In the genomic region with DNA sequence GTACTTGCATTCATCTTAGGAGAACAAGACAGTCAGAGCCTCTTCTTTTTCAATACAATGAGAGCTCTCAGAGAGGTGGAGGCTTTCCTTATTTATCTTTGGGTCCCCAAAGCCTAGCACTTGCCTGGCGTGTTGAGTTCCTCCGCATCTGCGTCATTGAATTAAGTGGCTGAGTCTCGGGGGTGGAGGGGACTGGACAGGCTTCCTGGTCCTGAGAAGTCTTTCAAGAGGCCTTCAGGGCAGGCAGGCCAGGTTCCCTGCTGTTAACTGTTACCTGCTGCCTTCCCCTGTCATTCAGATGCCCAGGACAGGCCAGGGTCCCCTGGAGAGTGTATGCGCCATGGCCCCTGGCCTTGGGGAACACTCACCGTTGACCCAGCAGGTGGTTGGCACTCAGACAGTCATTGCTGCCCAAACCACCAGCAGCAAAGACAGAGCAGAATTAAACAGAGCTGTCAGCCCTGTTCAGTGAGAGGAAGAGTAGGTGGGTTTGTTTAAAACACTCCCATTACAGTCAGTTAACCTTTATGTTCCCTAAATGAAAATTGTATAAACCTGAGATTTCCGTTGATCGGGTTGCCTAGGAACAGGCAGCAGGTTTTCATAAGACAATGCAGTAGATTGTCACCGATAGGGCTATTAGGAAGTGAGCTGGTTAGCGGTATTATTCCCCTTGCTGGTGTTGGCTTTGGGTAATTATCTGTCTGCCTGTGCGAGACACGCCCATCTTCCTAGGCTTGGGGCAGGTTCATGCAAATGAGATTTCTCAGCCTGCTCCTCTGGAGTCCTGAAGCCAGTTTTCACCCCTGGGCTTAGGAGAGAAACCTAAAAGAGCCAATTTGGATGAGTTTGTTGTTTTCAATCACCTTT, we compare ENCODE assay signal across 10 cellular contexts.
DNase-seq lines count a peak whose midpoint lies in the region; ATAC-seq and TF ChIP-seq lines count a peak whose summit lies in the region.
"Had no signal": no experiment of that assay in that cellular context is flagged by ENCODE, and none has a peak within 500 bp of the region (broad histone marks: within the 10 kb centered on the region; RNA-seq: fewer than 3 reads in every experiment).

No MANE protein-coding gene starts in this region.

- H3K4me3 Mint-ChIP-seq in T-helper 17 cell = no peak overlapping the region

- ATAC-seq in T-helper 17 cell = peak; percentile 96
- ATAC-seq in GM19467 (IDR thresholded peaks at IDR 0.05; ENCODE audit: unreplicated experiment) = no peak
- ATAC-seq in GM21360 (IDR thresholded peaks at IDR 0.05; ENCODE audit: unreplicated experiment) = no peak
- ATAC-seq: left ventricle myocardium superior had no signal

- H3F3A ChIP-seq in DOHH2 (ENCODE audit: control insufficient read depth, insufficient read depth) = no peaks in the 10 kb centered on the region

- H3K4me1 ChIP-seq in DOHH2 (ENCODE audit: control insufficient read depth, low read length) = peaks cover 48% of the 10 kb centered on the region

- peaks cover 15% of the 10 kb centered on the region for H3K4me1 Mint-ChIP-seq in T-helper 17 cell

- H4K20me1 ChIP-seq in DOHH2 (ENCODE audit: control insufficient read depth, insufficient read depth, low read depth, low read length) = no peaks in the 10 kb centered on the region

- H3K27ac ChIP-seq in DOHH2 (ENCODE audit: low read depth, low read length) = peak overlapping the region; percentile 32
- H3K27ac ChIP-seq: VCaP had no signal

- peak overlapping the region; percentile 50 for H3K4me2 ChIP-seq in DOHH2 (ENCODE audit: low read length)

- TF ChIP-seq CTCF in DOHH2 (IDR thresholded peaks at IDR 0.05; ENCODE audit: low read depth, low read length, poor library complexity, severe bottlenecking) = no peak

- H3K79me2 ChIP-seq in DOHH2 (ENCODE audit: control insufficient read depth, low read length) = no peaks in the 10 kb centered on the region

- peak overlapping the region; percentile 74 for H3K27ac Mint-ChIP-seq in T-helper 17 cell

- no peaks in the 10 kb centered on the region for H3K27me3 ChIP-seq in DOHH2 (ENCODE audit: control insufficient read depth, low read length)

- no peaks in the 10 kb centered on the region for H3K36me3 Mint-ChIP-seq in T-helper 17 cell (ENCODE audit: low read depth)

- H3K9me3 ChIP-seq in DOHH2 (ENCODE audit: control insufficient read depth, insufficient read depth, low read length) (peaks cover 4% of the 10 kb centered on the region; the same call in 1 of the 2 replicates), T-helper 17 cell (ENCODE audit: control insufficient read depth, low read length, poor library complexity, severe bottlenecking) (no peaks in the 10 kb centered on the region)

- peaks cover 22% of the 10 kb centered on the region for H3K36me3 ChIP-seq in DOHH2 (ENCODE audit: control insufficient read depth, low read length)

- H3K9me2 ChIP-seq in DOHH2 (replicated peaks; ENCODE audit: control insufficient read depth, low read length) = no peaks in the 10 kb centered on the region

- no peaks in the 10 kb centered on the region for H3K27me3 Mint-ChIP-seq in T-helper 17 cell

- H3K4me3 ChIP-seq in DOHH2 (ENCODE audit: low read length) = peak overlapping the region; percentile 25

- peak; percentile 89 for DNase-seq in NCI-H1105 treated with DMSO at 0.1 percent for 48 hours (lab: John Stamatoyannopoulos, UW)
- DNase-seq in T-helper 17 cell = no peak
- peak; percentile 56 to 83 for DNase-seq in lung microvascular endothelial cell (ENCODE audit: low read depth in 2 of 2)
- DNase-seq in OCI-M2 (lab: John Stamatoyannopoulos, UW; ENCODE audit: unreplicated experiment) = no peak
- DNase-seq in stimulated activated CD4-positive, alpha-beta T cell treated with anti-CD3 and anti-CD28 coated beads, Interleukin-2, amount 100 ng/mL, for 48 hours = no peak
- DNase-seq: left ventricle myocardium superior had no signal

Comparison
In these comparisons a context has a peak if more than half of its experiments do, and no peak if none do; other contexts are left out.
1. DNase-seq: peak in NCI-H1105 treated with DMSO at 0.1 percent for 48 hours (single experiment) and lung microvascular endothelial cell (2 of 2); none in T-helper 17 cell (0 of 3), OCI-M2 (single experiment) and stimulated activated CD4-positive, alpha-beta T cell treated with anti-CD3 and anti-CD28 coated beads, Interleukin-2, amount 100 ng/mL, for 48 hours (0 of 2).